Comparison of ENCODE assay signal across 1 cellular context in the genomic region with DNA sequence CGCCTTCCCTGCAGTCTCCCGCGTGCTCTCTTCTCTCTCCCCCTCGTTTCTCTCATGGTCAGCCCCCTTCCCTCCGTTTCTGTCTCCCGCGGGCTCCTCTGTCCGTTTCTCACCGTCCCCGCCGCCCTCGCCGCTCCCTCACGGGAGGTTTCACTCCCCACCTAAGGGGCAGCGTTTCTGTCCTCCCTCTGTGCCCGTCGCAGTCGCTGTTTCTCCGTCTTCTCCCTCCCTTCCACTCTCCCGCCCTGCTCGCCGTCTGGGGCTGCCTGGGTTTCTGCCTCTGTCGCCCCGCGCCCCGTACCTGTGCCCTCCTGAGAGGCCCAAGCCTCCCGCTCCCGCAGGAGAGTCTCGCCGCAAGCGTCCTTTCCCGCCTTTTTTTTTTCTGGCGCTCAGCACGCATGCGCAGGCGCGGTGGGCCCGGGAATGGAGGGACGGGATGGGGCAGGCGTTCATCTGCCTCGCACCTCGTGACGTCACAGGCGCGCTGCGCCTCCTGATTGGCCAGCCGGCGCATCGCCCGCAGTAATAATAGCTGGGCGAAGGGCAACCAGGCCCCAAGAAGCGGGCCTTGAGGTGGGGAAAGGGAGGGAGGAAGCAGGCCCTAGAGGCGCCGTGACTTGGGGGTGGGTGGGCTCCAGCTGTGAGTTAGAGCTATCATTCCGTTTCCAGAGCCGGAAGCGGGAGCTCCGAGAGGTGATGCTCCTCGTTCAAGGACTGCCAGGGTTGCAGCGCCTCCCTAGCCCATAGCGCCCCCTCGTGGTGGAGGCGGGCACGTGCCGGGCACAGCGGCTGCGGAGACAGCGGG.
A peak's percentile ranks its signal among the peaks of the same experiment; 100 is the strongest.
TF ChIP-seq lines count a peak whose summit lies in the region.

No MANE protein-coding gene starts in this region.

TF ChIP-seq in K562, 482 proteins besides CTCF, POLR2A, EP300 and RAD21 (continued from another document and continues in another):
- TF ChIP-seq, protein P1, sequence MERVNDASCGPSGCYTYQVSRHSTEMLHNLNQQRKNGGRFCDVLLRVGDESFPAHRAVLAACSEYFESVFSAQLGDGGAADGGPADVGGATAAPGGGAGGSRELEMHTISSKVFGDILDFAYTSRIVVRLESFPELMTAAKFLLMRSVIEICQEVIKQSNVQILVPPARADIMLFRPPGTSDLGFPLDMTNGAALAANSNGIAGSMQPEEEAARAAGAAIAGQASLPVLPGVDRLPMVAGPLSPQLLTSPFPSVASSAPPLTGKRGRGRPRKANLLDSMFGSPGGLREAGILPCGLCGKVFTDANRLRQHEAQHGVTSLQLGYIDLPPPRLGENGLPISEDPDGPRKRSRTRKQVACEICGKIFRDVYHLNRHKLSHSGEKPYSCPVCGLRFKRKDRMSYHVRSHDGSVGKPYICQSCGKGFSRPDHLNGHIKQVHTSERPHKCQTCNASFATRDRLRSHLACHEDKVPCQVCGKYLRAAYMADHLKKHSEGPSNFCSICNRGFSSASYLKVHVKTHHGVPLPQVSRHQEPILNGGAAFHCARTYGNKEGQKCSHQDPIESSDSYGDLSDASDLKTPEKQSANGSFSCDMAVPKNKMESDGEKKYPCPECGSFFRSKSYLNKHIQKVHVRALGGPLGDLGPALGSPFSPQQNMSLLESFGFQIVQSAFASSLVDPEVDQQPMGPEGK (CRISPR knock-in tag; IDR thresholded peaks at IDR 0.05; ENCODE audit: borderline replicate concordance): no peak
- TF ChIP-seq MTF1 (CRISPR knock-in tag; IDR thresholded peaks at IDR 0.05; ENCODE audit: borderline replicate concordance) (no peak), ATF7 (IDR thresholded peaks at IDR 0.05) (peak; percentile 90), AFF4 (CRISPR knock-in tag; IDR thresholded peaks at IDR 0.05) (peak; percentile 98), CREB5 (CRISPR knock-in tag; IDR thresholded peaks at IDR 0.05) (no peak), KDM5B (IDR thresholded peaks at IDR 0.05; ENCODE audit: insufficient replicate concordance, low read depth, low read length) (no peak), PHF8 (IDR thresholded peaks at IDR 0.05; ENCODE audit: borderline replicate concordance, low read length) (peak; percentile 19; the same call in 1 of the 2 replicates), ZNF507 (tag; conservative IDR thresholded peaks at IDR 0.05) (no peak), EP400 (IDR thresholded peaks at IDR 0.05) (peak; percentile 87), POLR2B (IDR thresholded peaks at IDR 0.05; ENCODE audit: low read depth, partially characterized antibody) (peak; percentile 31), HCFC1 (IDR thresholded peaks at IDR 0.05; ENCODE audit: low read depth, low read length) (no peak), PHF21A (IDR thresholded peaks at IDR 0.05; ENCODE audit: borderline replicate concordance, low read depth) (0 out of 2 replicates have a peak, but pooled peaks have one; percentile 25), ZNF280A (IDR thresholded peaks at IDR 0.05; ENCODE audit: low read depth, partially characterized antibody) (no peak), EHMT2 (IDR thresholded peaks at IDR 0.05) (no peak), STAG1 (CRISPR knock-in tag; IDR thresholded peaks at IDR 0.05; ENCODE audit: borderline replicate concordance) (peak; percentile 95), NCOA1 (IDR thresholded peaks at IDR 0.05; ENCODE audit: low read depth) (no peak), POLR2AphosphoS2 (IDR thresholded peaks at IDR 0.05; ENCODE audit: low read length) (no peak), SRF (CRISPR knock-in tag; IDR thresholded peaks at IDR 0.05) (peak in 1 of 2 experiments; percentile 68; a peak in 1 of 4 replicates), NR3C1 (CRISPR knock-in tag; IDR thresholded peaks at IDR 0.05) (peak; percentile 99), TGIF2 (CRISPR knock-in tag; IDR thresholded peaks at IDR 0.05) (peak; percentile 97), PURB (CRISPR knock-in tag; IDR thresholded peaks at IDR 0.05; ENCODE audit: low read depth) (no peak)
- TF ChIP-seq, protein P2, sequence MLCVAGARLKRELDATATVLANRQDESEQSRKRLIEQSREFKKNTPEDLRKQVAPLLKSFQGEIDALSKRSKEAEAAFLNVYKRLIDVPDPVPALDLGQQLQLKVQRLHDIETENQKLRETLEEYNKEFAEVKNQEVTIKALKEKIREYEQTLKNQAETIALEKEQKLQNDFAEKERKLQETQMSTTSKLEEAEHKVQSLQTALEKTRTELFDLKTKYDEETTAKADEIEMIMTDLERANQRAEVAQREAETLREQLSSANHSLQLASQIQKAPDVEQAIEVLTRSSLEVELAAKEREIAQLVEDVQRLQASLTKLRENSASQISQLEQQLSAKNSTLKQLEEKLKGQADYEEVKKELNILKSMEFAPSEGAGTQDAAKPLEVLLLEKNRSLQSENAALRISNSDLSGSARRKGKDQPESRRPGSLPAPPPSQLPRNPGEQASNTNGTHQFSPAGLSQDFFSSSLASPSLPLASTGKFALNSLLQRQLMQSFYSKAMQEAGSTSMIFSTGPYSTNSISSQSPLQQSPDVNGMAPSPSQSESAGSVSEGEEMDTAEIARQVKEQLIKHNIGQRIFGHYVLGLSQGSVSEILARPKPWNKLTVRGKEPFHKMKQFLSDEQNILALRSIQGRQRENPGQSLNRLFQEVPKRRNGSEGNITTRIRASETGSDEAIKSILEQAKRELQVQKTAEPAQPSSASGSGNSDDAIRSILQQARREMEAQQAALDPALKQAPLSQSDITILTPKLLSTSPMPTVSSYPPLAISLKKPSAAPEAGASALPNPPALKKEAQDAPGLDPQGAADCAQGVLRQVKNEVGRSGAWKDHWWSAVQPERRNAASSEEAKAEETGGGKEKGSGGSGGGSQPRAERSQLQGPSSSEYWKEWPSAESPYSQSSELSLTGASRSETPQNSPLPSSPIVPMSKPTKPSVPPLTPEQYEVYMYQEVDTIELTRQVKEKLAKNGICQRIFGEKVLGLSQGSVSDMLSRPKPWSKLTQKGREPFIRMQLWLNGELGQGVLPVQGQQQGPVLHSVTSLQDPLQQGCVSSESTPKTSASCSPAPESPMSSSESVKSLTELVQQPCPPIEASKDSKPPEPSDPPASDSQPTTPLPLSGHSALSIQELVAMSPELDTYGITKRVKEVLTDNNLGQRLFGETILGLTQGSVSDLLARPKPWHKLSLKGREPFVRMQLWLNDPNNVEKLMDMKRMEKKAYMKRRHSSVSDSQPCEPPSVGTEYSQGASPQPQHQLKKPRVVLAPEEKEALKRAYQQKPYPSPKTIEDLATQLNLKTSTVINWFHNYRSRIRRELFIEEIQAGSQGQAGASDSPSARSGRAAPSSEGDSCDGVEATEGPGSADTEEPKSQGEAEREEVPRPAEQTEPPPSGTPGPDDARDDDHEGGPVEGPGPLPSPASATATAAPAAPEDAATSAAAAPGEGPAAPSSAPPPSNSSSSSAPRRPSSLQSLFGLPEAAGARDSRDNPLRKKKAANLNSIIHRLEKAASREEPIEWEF (CRISPR knock-in tag; IDR thresholded peaks at IDR 0.05): no peak
- TF ChIP-seq, protein P3, sequence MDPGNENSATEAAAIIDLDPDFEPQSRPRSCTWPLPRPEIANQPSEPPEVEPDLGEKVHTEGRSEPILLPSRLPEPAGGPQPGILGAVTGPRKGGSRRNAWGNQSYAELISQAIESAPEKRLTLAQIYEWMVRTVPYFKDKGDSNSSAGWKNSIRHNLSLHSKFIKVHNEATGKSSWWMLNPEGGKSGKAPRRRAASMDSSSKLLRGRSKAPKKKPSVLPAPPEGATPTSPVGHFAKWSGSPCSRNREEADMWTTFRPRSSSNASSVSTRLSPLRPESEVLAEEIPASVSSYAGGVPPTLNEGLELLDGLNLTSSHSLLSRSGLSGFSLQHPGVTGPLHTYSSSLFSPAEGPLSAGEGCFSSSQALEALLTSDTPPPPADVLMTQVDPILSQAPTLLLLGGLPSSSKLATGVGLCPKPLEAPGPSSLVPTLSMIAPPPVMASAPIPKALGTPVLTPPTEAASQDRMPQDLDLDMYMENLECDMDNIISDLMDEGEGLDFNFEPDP (CRISPR knock-in tag; IDR thresholded peaks at IDR 0.05): no peak
- TF ChIP-seq, protein P4, sequence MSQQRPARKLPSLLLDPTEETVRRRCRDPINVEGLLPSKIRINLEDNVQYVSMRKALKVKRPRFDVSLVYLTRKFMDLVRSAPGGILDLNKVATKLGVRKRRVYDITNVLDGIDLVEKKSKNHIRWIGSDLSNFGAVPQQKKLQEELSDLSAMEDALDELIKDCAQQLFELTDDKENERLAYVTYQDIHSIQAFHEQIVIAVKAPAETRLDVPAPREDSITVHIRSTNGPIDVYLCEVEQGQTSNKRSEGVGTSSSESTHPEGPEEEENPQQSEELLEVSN (IDR thresholded peaks at IDR 0.05; ENCODE audit: borderline replicate concordance in 1 of 2, extremely low read depth in 1 of 2, insufficient read depth in 1 of 2, insufficient read length in 1 of 2, low read depth in 1 of 2, low read length in 1 of 2, poor library complexity in 1 of 2, severe bottlenecking in 1 of 2): peak; percentile 97 to 100
- TF ChIP-seq, protein P5, sequence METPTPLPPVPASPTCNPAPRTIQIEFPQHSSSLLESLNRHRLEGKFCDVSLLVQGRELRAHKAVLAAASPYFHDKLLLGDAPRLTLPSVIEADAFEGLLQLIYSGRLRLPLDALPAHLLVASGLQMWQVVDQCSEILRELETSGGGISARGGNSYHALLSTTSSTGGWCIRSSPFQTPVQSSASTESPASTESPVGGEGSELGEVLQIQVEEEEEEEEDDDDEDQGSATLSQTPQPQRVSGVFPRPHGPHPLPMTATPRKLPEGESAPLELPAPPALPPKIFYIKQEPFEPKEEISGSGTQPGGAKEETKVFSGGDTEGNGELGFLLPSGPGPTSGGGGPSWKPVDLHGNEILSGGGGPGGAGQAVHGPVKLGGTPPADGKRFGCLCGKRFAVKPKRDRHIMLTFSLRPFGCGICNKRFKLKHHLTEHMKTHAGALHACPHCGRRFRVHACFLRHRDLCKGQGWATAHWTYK (CRISPR knock-in tag; IDR thresholded peaks at IDR 0.05): 0 out of 2 replicates have a peak, but pooled peaks have one; percentile 13
- TF ChIP-seq, protein P6, sequence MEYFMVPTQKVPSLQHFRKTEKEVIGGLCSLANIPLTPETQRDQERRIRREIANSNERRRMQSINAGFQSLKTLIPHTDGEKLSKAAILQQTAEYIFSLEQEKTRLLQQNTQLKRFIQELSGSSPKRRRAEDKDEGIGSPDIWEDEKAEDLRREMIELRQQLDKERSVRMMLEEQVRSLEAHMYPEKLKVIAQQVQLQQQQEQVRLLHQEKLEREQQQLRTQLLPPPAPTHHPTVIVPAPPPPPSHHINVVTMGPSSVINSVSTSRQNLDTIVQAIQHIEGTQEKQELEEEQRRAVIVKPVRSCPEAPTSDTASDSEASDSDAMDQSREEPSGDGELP (CRISPR knock-in tag; IDR thresholded peaks at IDR 0.05; ENCODE audit: borderline replicate concordance): peak; percentile 95
